In the genomic region with DNA sequence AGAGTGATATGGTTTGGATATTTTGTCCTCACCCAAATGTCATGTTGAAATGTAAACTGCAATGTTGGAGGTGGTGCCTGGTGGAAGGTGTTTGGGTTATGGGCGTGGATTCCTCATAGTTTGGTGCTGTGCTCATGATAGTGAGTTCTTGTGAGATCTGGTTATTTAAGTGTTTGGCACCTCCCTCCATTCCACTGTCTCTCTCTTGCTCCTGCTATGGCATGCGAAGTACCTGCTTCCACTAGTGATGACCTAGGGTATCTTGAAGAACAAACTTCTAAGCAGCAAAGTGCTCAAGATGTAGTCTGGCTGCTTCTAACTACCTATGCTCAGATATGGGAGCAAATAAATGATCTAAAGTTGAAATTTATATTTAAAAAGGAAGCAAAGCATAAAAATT, we compare ENCODE assay signal across 31 cellular contexts.
"Had no signal": no experiment of that assay in that cellular context is flagged by ENCODE, and none has a peak within 500 bp of the region (broad histone marks: within the 10 kb centered on the region; RNA-seq: fewer than 3 reads in every experiment).

No MANE protein-coding gene starts in this region.

- H3K36me3 ChIP-seq: cardiac muscle cell, MG63 had no signal

- H3K27me3 ChIP-seq: cardiac muscle cell had no signal

- H3K4me3 Mint-ChIP-seq: activated CD4-positive, alpha-beta memory T cell treated with anti-CD3 and anti-CD28 coated beads, Interleukin-2, amount 10 ng/mL, durations not matched to agents 7 days and 5 days; activated CD4-positive, alpha-beta T cell treated with anti-CD3 and anti-CD28 coated beads for 36 hours; activated naive CD4-positive, alpha-beta T cell treated with anti-CD3 and anti-CD28 coated beads for 36 hours; activated naive CD8-positive, alpha-beta T cell; activated T-helper 17 cell treated with anti-CD3 and anti-CD28 coated beads, Interleukin-2, amount 50 U/mL, for 72 hours; brain; T-cell had no signal

- ATAC-seq: activated CD4-positive, alpha-beta T cell treated with anti-CD3 and anti-CD28 coated beads for 36 hours; activated T-helper 17 cell treated with anti-CD3 and anti-CD28 coated beads, Interleukin-2, amount 50 U/mL, for 72 hours; Panc1; Right ventricle myocardium inferior; T-cell had no signal

- H3K36me3 Mint-ChIP-seq: activated naive CD8-positive, alpha-beta T cell; brain had no signal

- H3K27ac Mint-ChIP-seq: activated CD4-positive, alpha-beta memory T cell treated with anti-CD3 and anti-CD28 coated beads, Interleukin-2, amount 10 ng/mL, durations not matched to agents 7 days and 5 days; activated CD4-positive, alpha-beta T cell treated with anti-CD3 and anti-CD28 coated beads for 36 hours; activated naive CD4-positive, alpha-beta T cell treated with anti-CD3 and anti-CD28 coated beads for 36 hours; activated naive CD8-positive, alpha-beta T cell; activated T-helper 17 cell treated with anti-CD3 and anti-CD28 coated beads, Interleukin-2, amount 50 U/mL, for 72 hours; brain; T-cell had no signal

- H3K4me1 Mint-ChIP-seq: brain had no signal

- H3K27me3 Mint-ChIP-seq: activated naive CD8-positive, alpha-beta T cell; activated T-helper 17 cell treated with anti-CD3 and anti-CD28 coated beads, Interleukin-2, amount 50 U/mL, for 72 hours had no signal

- H3K27ac ChIP-seq: cardiac muscle cell, SK-N-MC, VCaP had no signal

- H3K4me3 ChIP-seq: cardiac muscle cell, MG63, SK-N-MC had no signal

- DNase-seq: activated CD4-positive, alpha-beta memory T cell treated with anti-CD3 and anti-CD28 coated beads, Interleukin-2, amount 10 ng/mL, durations not matched to agents 7 days and 5 days; activated CD4-positive, alpha-beta T cell treated with anti-CD3 and anti-CD28 coated beads for 36 hours; activated CD4-positive, alpha-beta T cell treated with anti-CD3 and anti-CD28 coated beads, Interleukin-2, amount 50 U/mL, for 1 hour; activated gamma-delta T cell; activated naive CD4-positive, alpha-beta T cell treated with anti-CD3 and anti-CD28 coated beads for 36 hours; activated T-cell treated with anti-CD3 and anti-CD28 coated beads for 4 hours; activated T-cell treated with anti-CD3 and anti-CD28 coated beads, Interleukin-2, amount 50 U/mL, for 48 hours; amygdala; MG63; MV-4-11; NCI-H1092 treated with DMSO at 0.1 percent for 48 hours; NCI-H1436; NCI-H1694 treated with DMSO at 0.1 percent for 48 hours; NCI-H2029 treated with DMSO at 0.1 percent for 48 hours; NCI-H345; NCI-H510A; NCI-H526 treated with DMSO at 0.1 percent for 48 hours; NCI-H82; OCI-M1; RPMI8226; T-cell; T-helper 2 cell; T1000 had no signal

- H3K9me3 Mint-ChIP-seq: activated CD4-positive, alpha-beta memory T cell treated with anti-CD3 and anti-CD28 coated beads, Interleukin-2, amount 10 ng/mL, durations not matched to agents 7 days and 5 days; activated naive CD4-positive, alpha-beta T cell treated with anti-CD3 and anti-CD28 coated beads for 36 hours; activated T-helper 17 cell treated with anti-CD3 and anti-CD28 coated beads, Interleukin-2, amount 50 U/mL, for 72 hours had no signal

- H3K9me3 ChIP-seq: MG63 had no signal
